8 cellular contexts compared by ENCODE assay signal in the genomic region with DNA sequence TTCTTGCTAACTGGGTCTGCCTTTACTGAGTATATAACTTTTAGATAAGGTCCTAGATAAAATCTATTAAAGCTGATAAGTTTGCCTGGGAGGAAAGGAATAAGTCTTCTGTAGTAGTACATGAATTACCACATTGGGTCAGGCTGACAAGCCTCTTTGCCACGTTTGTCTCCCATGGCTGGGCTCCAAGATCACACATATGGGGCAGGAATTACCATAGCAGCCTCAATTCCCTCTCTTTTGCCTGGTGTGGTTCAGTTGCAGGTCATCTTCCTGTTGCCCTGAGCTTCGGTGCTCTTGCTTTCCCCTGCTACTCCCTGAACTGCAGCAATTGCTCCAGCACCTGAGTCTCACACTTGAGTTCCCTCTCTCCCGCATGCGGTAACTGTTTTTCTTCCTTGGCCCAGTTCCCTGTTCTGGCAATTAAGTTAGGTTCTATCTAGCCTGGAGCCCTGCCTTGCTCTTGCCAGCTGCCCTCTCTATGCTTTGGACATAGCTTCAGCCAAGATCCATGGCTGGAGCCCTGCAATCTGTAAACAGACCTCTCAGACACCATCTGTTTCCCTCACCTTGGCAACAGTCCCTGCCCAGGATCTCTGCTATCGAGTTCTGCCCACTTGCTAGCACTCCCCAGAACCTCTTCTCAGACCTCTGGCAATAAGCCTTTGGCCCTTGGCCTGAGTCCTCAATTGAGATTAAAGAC. TPM values are rescaled to one million over a fixed set of nuclear protein-coding genes. Genes with fewer than 3 reads are reported as not detected.
DNase-seq lines count a peak whose midpoint lies in the region; ATAC-seq and TF ChIP-seq lines count a peak whose summit lies in the region.

No MANE protein-coding gene starts in this region.

- peak; percentile 66 to 92 (median 69) for DNase-seq in NCI-H1417 (lab: John Stamatoyannopoulos, UW)
- DNase-seq in left cardiac atrium, result peak; percentile 84
- DNase-seq in upper lobe of left lung, result peak in 1 of 2 donors; percentile 91
- no peak for DNase-seq in vagina (ENCODE audit: extremely low spot score in 2 of 2)
- no peak for DNase-seq in mucosa of gallbladder (ENCODE audit: low spot score)

- intact Hi-C loops in left cardiac atrium (cut with DNase I), result no loop called here
- intact Hi-C loops in vagina (cut with DNase I), result no loop called here

- H3K36me3 ChIP-seq in upper lobe of left lung (no peaks in the 10 kb centered on the region), vagina (no peaks in the 10 kb centered on the region)

- H3K4me1 ChIP-seq in upper lobe of left lung (peaks cover 0 to 9% (median 4%) of the 10 kb centered on the region in 4 donors), vagina (no peaks in the 10 kb centered on the region)

- peak overlapping the region in 2 of 4 donors; percentile 20 to 32 for H3K27ac ChIP-seq in upper lobe of left lung
- no peak overlapping the region for H3K27ac ChIP-seq in vagina

- no peak for TF ChIP-seq CTCF in upper lobe of left lung (IDR thresholded peaks at IDR 0.05)
- TF ChIP-seq CTCF in vagina (IDR thresholded peaks at IDR 0.05), result no peak

- TF ChIP-seq EP300 in upper lobe of left lung (IDR thresholded peaks at IDR 0.05), result no peak

- no peak for TF ChIP-seq POLR2A in upper lobe of left lung (IDR thresholded peaks at IDR 0.05)
- no peak for TF ChIP-seq POLR2A in vagina (IDR thresholded peaks at IDR 0.05)

- H3K4me3 ChIP-seq in upper lobe of left lung (no peak overlapping the region), vagina (no peak overlapping the region)

- WGBS in upper lobe of left lung, 2 donors, result 26% methylated on average over 5 of the region's 5 CpGs

- H3K27me3 ChIP-seq in upper lobe of left lung (no peaks in the 10 kb centered on the region), vagina (no peaks in the 10 kb centered on the region)

- H3K9me3 ChIP-seq in upper lobe of left lung (no peaks in the 10 kb centered on the region), vagina (no peaks in the 10 kb centered on the region)

- ATAC-seq in SK-N-SH treated with all-trans-retinoic acid at 6 μM for 48 hours (peak; percentile 92), left cardiac atrium (peak; percentile 97 to 98), upper lobe of left lung (ENCODE audit: low FRiP score in 2 of 2) (peak; percentile 68 to 91), GM18870 (IDR thresholded peaks at IDR 0.05; ENCODE audit: unreplicated experiment) (no peak), HG03108 (IDR thresholded peaks at IDR 0.05; ENCODE audit: unreplicated experiment) (no peak)

TF ChIP-seq in SK-N-SH treated with all-trans-retinoic acid at 6 μM for 48 hours, 23 proteins besides CTCF, POLR2A, EP300 and RAD21 (continues in another document):
- no peak for TF ChIP-seq PPARA (CRISPR knock-in tag; IDR thresholded peaks at IDR 0.05; ENCODE audit: borderline replicate concordance)
- no peak for TF ChIP-seq TOX (CRISPR knock-in tag; IDR thresholded peaks at IDR 0.05; ENCODE audit: borderline replicate concordance)
- TF ChIP-seq SNAI2 (CRISPR knock-in tag; IDR thresholded peaks at IDR 0.05), result peak; percentile 63; the same call in 1 of the 2 replicates
- no peak for TF ChIP-seq GLIS3 (CRISPR knock-in tag; IDR thresholded peaks at IDR 0.05)
- TF ChIP-seq ZNF70 (CRISPR knock-in tag; IDR thresholded peaks at IDR 0.05), result no peak
- TF ChIP-seq TCF4 (CRISPR knock-in tag; IDR thresholded peaks at IDR 0.05; ENCODE audit: borderline replicate concordance), result peak; percentile 86
- TF ChIP-seq, protein P1, sequence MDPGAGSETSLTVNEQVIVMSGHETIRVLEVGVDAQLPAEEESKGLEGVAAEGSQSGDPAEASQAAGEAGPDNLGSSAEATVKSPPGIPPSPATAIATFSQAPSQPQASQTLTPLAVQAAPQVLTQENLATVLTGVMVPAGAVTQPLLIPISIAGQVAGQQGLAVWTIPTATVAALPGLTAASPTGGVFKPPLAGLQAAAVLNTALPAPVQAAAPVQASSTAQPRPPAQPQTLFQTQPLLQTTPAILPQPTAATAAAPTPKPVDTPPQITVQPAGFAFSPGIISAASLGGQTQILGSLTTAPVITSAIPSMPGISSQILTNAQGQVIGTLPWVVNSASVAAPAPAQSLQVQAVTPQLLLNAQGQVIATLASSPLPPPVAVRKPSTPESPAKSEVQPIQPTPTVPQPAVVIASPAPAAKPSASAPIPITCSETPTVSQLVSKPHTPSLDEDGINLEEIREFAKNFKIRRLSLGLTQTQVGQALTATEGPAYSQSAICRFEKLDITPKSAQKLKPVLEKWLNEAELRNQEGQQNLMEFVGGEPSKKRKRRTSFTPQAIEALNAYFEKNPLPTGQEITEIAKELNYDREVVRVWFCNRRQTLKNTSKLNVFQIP (CRISPR knock-in tag; IDR thresholded peaks at IDR 0.05; ENCODE audit: borderline replicate concordance, low read depth), result no peak
- TF ChIP-seq ZNF8 (CRISPR knock-in tag; IDR thresholded peaks at IDR 0.05), result no peak
- no peak for TF ChIP-seq RARB (CRISPR knock-in tag; IDR thresholded peaks at IDR 0.05)
- TF ChIP-seq ZFP3 (CRISPR knock-in tag; IDR thresholded peaks at IDR 0.05), result 0 out of 2 replicates have a peak, but pooled peaks have one; percentile 32
- no peak for TF ChIP-seq ZFP30 (CRISPR knock-in tag; IDR thresholded peaks at IDR 0.05)
- TF ChIP-seq, protein P2, sequence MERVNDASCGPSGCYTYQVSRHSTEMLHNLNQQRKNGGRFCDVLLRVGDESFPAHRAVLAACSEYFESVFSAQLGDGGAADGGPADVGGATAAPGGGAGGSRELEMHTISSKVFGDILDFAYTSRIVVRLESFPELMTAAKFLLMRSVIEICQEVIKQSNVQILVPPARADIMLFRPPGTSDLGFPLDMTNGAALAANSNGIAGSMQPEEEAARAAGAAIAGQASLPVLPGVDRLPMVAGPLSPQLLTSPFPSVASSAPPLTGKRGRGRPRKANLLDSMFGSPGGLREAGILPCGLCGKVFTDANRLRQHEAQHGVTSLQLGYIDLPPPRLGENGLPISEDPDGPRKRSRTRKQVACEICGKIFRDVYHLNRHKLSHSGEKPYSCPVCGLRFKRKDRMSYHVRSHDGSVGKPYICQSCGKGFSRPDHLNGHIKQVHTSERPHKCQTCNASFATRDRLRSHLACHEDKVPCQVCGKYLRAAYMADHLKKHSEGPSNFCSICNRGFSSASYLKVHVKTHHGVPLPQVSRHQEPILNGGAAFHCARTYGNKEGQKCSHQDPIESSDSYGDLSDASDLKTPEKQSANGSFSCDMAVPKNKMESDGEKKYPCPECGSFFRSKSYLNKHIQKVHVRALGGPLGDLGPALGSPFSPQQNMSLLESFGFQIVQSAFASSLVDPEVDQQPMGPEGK (CRISPR knock-in tag; IDR thresholded peaks at IDR 0.05; ENCODE audit: borderline replicate concordance), result no peak
- TF ChIP-seq ZNF565 (CRISPR knock-in tag; conservative IDR thresholded peaks at IDR 0.05; ENCODE audit: low read depth), result no peak
- no peak for TF ChIP-seq ARNTL (CRISPR knock-in tag; IDR thresholded peaks at IDR 0.05; ENCODE audit: borderline replicate concordance, low read depth)
- no peak for TF ChIP-seq ESRRG (CRISPR knock-in tag; IDR thresholded peaks at IDR 0.05)
- TF ChIP-seq ISL1 (CRISPR knock-in tag; IDR thresholded peaks at IDR 0.05), result peak; percentile 18; the same call in 1 of the 2 replicates
- no peak for TF ChIP-seq ZC3H10 (CRISPR knock-in tag; IDR thresholded peaks at IDR 0.05)
- TF ChIP-seq, protein P3, sequence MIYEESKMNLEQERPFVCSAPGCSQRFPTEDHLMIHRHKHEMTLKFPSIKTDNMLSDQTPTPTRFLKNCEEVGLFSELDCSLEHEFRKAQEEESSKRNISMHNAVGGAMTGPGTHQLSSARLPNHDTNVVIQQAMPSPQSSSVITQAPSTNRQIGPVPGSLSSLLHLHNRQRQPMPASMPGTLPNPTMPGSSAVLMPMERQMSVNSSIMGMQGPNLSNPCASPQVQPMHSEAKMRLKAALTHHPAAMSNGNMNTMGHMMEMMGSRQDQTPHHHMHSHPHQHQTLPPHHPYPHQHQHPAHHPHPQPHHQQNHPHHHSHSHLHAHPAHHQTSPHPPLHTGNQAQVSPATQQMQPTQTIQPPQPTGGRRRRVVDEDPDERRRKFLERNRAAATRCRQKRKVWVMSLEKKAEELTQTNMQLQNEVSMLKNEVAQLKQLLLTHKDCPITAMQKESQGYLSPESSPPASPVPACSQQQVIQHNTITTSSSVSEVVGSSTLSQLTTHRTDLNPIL (CRISPR knock-in tag; IDR thresholded peaks at IDR 0.05; ENCODE audit: low read depth), result no peak
- TF ChIP-seq, protein P4, sequence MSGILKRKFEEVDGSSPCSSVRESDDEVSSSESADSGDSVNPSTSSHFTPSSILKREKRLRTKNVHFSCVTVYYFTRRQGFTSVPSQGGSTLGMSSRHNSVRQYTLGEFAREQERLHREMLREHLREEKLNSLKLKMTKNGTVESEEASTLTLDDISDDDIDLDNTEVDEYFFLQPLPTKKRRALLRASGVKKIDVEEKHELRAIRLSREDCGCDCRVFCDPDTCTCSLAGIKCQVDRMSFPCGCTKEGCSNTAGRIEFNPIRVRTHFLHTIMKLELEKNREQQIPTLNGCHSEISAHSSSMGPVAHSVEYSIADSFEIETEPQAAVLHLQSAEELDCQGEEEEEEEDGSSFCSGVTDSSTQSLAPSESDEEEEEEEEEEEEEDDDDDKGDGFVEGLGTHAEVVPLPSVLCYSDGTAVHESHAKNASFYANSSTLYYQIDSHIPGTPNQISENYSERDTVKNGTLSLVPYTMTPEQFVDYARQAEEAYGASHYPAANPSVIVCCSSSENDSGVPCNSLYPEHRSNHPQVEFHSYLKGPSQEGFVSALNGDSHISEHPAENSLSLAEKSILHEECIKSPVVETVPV (CRISPR knock-in tag; IDR thresholded peaks at IDR 0.05), result no peak

RNA-seq across cellular contexts. Expression of a gene that starts 5.8 kb away (rescaled TPM):
- total RNA-seq in left cardiac atrium (10 to 100 TPM in 1 of 2 donors, 1 to 10 TPM in 1; 7.5 to 12.8 TPM), upper lobe of left lung (1 to 10 TPM in 5 of 6 donors, not detected in 1; 2.4 to 9.5 (median 5.3) TPM), vagina (11.0 TPM), mucosa of gallbladder (17.9 TPM)

RNA-seq across cellular contexts. Expression of a gene that starts 8.5 kb away (rescaled TPM):
- total RNA-seq in left cardiac atrium (10 to 100 TPM in 1 of 2 donors, 1 to 10 TPM in 1; 9.2 to 10.2 TPM), upper lobe of left lung (10 to 100 TPM; 10.3 to 28.2 (median 15.8) TPM), vagina (28.7 TPM), mucosa of gallbladder (17.0 TPM)

Comparison
In these comparisons a context has a peak if more than half of its experiments do, and no peak if none do; other contexts are left out.
1. DNase-seq: peak in NCI-H1417 (3 of 3) and left cardiac atrium (single experiment); none in vagina (0 of 2) and mucosa of gallbladder (single experiment).
2. ATAC-seq: peak in SK-N-SH treated with all-trans-retinoic acid at 6 μM for 48 hours (single experiment), left cardiac atrium (2 of 2) and upper lobe of left lung (2 of 2); none in GM18870 (single experiment) and HG03108 (single experiment).